Comparison of ENCODE assay signal across 8 cellular contexts in the genomic region with DNA sequence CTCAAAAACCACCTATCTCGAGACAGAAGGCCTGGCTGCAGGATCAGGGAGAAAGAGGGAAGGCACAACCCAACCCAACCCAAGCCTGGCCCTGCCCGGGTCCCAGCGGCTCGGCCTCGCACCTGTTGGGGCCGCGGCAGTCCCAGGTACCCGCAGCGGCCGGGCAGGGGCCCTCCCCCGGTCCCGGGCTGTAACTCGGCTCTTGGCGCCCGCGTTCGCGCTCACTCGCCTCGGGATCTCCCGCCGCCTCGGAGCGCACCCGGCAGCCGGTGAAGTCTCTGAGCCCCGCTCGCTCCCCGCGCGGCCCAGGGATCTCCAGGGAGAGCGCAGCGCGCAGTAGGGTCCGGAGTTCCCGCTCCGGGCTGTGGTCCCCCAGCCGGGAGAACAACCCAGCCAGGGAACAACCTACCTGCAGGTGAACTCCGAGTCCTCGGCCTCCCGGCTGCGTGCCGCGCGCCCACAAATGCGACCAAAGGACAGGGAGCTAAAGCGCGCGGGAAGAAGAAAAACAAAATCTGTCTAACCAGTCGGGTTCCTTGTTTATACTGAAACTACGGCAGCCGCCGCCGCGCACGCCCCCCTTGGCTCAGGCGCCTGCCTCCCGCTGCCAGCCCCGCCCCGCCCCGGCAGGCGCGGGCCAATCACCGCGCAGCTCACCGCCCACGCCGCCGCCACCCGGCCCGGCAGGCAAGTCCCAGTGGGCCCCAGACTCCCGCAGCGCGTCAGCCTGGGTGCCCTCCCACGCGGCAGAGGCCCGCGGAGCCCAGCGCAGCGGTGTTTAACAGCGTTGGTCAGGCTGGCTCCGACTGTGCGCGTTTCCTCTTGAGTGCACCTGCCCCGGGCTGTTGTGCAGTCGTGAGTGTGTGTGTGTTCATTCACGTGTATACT. TPM values are rescaled to one million over a fixed set of nuclear protein-coding genes. Genes with fewer than 3 reads are reported as not detected.
A peak's percentile ranks its signal among the peaks of the same experiment; 100 is the strongest.
DNase-seq lines count a peak whose midpoint lies in the region; ATAC-seq and TF ChIP-seq lines count a peak whose summit lies in the region.

A gene (minus strand): TSS at position 547 of the 888 bp plus-strand sequence. CDS start 12,399 bp downstream, outside the sequence.

- no peak for TF ChIP-seq RAD21 in SK-N-SH (IDR thresholded peaks at IDR 0.05; ENCODE audit: low read length)

- TF ChIP-seq CTCF in HFFc6 (IDR thresholded peaks at IDR 0.05) (no peak), NB4 (IDR thresholded peaks at IDR 0.05; ENCODE audit: low read depth, low read length) (no peak), SK-N-SH (IDR thresholded peaks at IDR 0.05) (no peak), glutamatergic neuron (IDR thresholded peaks at IDR 0.05; ENCODE audit: partially characterized antibody, unreplicated experiment) (no peak), omental fat pad (IDR thresholded peaks at IDR 0.05) (no peak), suprapubic skin (IDR thresholded peaks at IDR 0.05) (peak in 1 of 2 donors; percentile 3)

- no peak within 1 kb of the TSS for H3K27ac ChIP-seq in SK-N-SH (ENCODE audit: low read depth in 2 of 2, low read length in 1 of 2)
- peak within 1 kb of the TSS; percentile 98 for H3K27ac ChIP-seq in suprapubic skin

- H3K4me3 ChIP-seq in NB4 (ENCODE audit: low read depth, low read length) (peak within 1 kb of the TSS; percentile 51), SK-N-SH (ENCODE audit: low read depth in 2 of 2, low read length in 1 of 2) (peak within 1 kb of the TSS; percentile 50 to 62), suprapubic skin (peak within 1 kb of the TSS; percentile 98)

- H3K9me3 Mint-ChIP-seq in HFFc6 (no peaks in the 10 kb centered on the region), glutamatergic neuron (ENCODE audit: unreplicated experiment) (peaks cover 8% of the 10 kb centered on the region)
- H3K9me3 Mint-ChIP-seq in activated naive CD4-positive, alpha-beta T cell treated with anti-CD3 and anti-CD28 coated beads, Interleukin-2, amount 50 U/mL, for 24 hours: no peaks in the 10 kb centered on the region

- H3K4me2 ChIP-seq in SK-N-SH: peak within 1 kb of the TSS; percentile 85

- no peaks in the 10 kb centered on the region for H3K36me3 Mint-ChIP-seq in HFFc6 (ENCODE audit: low read depth)
- H3K36me3 Mint-ChIP-seq in activated naive CD4-positive, alpha-beta T cell treated with anti-CD3 and anti-CD28 coated beads, Interleukin-2, amount 50 U/mL, for 24 hours: no peaks in the 10 kb centered on the region
- H3K36me3 Mint-ChIP-seq in glutamatergic neuron (ENCODE audit: unreplicated experiment): peaks cover 5% of the 10 kb centered on the region

- H3K9me3 ChIP-seq in SK-N-SH (no peaks in the 10 kb centered on the region), suprapubic skin (no peaks in the 10 kb centered on the region)

- POLR2A ChIA-PET in SK-N-SH (lab: Yijun Ruan, JAX): no interaction called here

- H2AFZ ChIP-seq in SK-N-SH (ENCODE audit: low read depth): peak within 1 kb of the TSS; percentile 82; the same call in 1 of the 2 replicates

- H3K9me2 ChIP-seq in SK-N-SH: no peaks in the 10 kb centered on the region

- H3K4me1 ChIP-seq in SK-N-SH (ENCODE audit: control insufficient read depth in 1 of 2, insufficient read depth in 2 of 2, low read depth in 1 of 2, low read length in 1 of 2) (no peaks in the 10 kb centered on the region; a peak in 1 of 4 replicates), suprapubic skin (peaks cover 45% of the 10 kb centered on the region)

- H3K27ac Mint-ChIP-seq in HFFc6 (no peak within 1 kb of the TSS), glutamatergic neuron (ENCODE audit: unreplicated experiment) (peak within 1 kb of the TSS; percentile 94)
- H3K27ac Mint-ChIP-seq in activated naive CD4-positive, alpha-beta T cell treated with anti-CD3 and anti-CD28 coated beads, Interleukin-2, amount 50 U/mL, for 24 hours: peak within 1 kb of the TSS; percentile 96

- peaks cover 57% of the 10 kb centered on the region for H3K27me3 ChIP-seq in SK-N-SH (ENCODE audit: insufficient read depth)
- H3K27me3 ChIP-seq in suprapubic skin: no peaks in the 10 kb centered on the region

- TF ChIP-seq EP300 in SK-N-SH (IDR thresholded peaks at IDR 0.05; ENCODE audit: borderline replicate concordance in 1 of 2, low read depth in 1 of 2, low read length in 1 of 2) (no peak), suprapubic skin (IDR thresholded peaks at IDR 0.05) (no peak)

- no peak within 1 kb of the TSS for H3K9ac ChIP-seq in SK-N-SH

- TF ChIP-seq POLR2A in NB4 (IDR thresholded peaks at IDR 0.05; ENCODE audit: extremely low read depth, insufficient read length) (no peak), suprapubic skin (IDR thresholded peaks at IDR 0.05) (peak; percentile 8 to 83)

- 3% methylated on average over 28 of the region's 87 CpGs for WGBS in SK-N-SH (ENCODE audit: low lambda C conversion rate)
- WGBS in suprapubic skin: 0% methylated on average over 5 of the region's 87 CpGs

- H3K4me1 Mint-ChIP-seq in HFFc6 (ENCODE audit: low read depth) (peaks cover 19% of the 10 kb centered on the region), glutamatergic neuron (ENCODE audit: low read depth, unreplicated experiment) (peaks cover 24% of the 10 kb centered on the region)
- peaks cover 47% of the 10 kb centered on the region for H3K4me1 Mint-ChIP-seq in activated naive CD4-positive, alpha-beta T cell treated with anti-CD3 and anti-CD28 coated beads, Interleukin-2, amount 50 U/mL, for 24 hours

- H3K27me3 Mint-ChIP-seq in HFFc6 (ENCODE audit: insufficient read depth) (peaks cover 10% of the 10 kb centered on the region), glutamatergic neuron (ENCODE audit: unreplicated experiment) (peaks cover 10% of the 10 kb centered on the region)
- H3K27me3 Mint-ChIP-seq in activated naive CD4-positive, alpha-beta T cell treated with anti-CD3 and anti-CD28 coated beads, Interleukin-2, amount 50 U/mL, for 24 hours: no peaks in the 10 kb centered on the region

- CTCF ChIA-PET in SK-N-SH (lab: Yijun Ruan, JAX): interaction anchor here (1.1 to 1.5 kb wide), 3 partner anchors 345 to 374 kb away, joined by 3 to 7 read pairs (median 5); no protein-coding TSS in a partner anchor

- H4K20me1 ChIP-seq in SK-N-SH (ENCODE audit: insufficient read depth): no peaks in the 10 kb centered on the region

- H3K79me2 ChIP-seq in SK-N-SH (ENCODE audit: insufficient read depth): no peaks in the 10 kb centered on the region

- peak within 1 kb of the TSS; percentile 78 for H3K4me3 Mint-ChIP-seq in HFFc6
- H3K4me3 Mint-ChIP-seq in activated naive CD4-positive, alpha-beta T cell treated with anti-CD3 and anti-CD28 coated beads, Interleukin-2, amount 50 U/mL, for 24 hours: peak within 1 kb of the TSS; percentile 95
- peak within 1 kb of the TSS; percentile 97 for H3K4me3 Mint-ChIP-seq in glutamatergic neuron (ENCODE audit: unreplicated experiment)

- H3K36me3 ChIP-seq in SK-N-SH (replicated peaks in 1 of 2; ENCODE audit: control insufficient read depth in 1 of 2, insufficient read depth in 2 of 2, low read length in 1 of 2): no peaks in the 10 kb centered on the region
- no peaks in the 10 kb centered on the region for H3K36me3 ChIP-seq in suprapubic skin

- H3F3A ChIP-seq in SK-N-SH (replicated peaks; ENCODE audit: insufficient read depth): no peaks in the 10 kb centered on the region

- ATAC-seq in omental fat pad (ENCODE audit: low FRiP score): peak; percentile 97

- DNase-seq in GDM1 (lab: John Stamatoyannopoulos, UW) (peak; percentile 89), HFFc6 (peak; percentile 23), NB4 (ENCODE audit: low read depth) (peak; percentile 91), SK-N-SH (peak; percentile 79), glutamatergic neuron (peak; percentile 84), omental fat pad (ENCODE audit: low spot score) (peak; percentile 64), suprapubic skin (ENCODE audit: low spot score in 2 of 2) (peak; percentile 91 to 93)

TF ChIP-seq in SK-N-SH, 30 proteins besides CTCF, POLR2A, EP300 and RAD21 (continues in another document):
- TF ChIP-seq TEAD4 (IDR thresholded peaks at IDR 0.05; ENCODE audit: borderline replicate concordance, insufficient read depth) (no peak), JUND (IDR thresholded peaks at IDR 0.05) (no peak), NRF1 (IDR thresholded peaks at IDR 0.05; ENCODE audit: low read depth, low read length) (no peak)
- TF ChIP-seq, protein P1, sequence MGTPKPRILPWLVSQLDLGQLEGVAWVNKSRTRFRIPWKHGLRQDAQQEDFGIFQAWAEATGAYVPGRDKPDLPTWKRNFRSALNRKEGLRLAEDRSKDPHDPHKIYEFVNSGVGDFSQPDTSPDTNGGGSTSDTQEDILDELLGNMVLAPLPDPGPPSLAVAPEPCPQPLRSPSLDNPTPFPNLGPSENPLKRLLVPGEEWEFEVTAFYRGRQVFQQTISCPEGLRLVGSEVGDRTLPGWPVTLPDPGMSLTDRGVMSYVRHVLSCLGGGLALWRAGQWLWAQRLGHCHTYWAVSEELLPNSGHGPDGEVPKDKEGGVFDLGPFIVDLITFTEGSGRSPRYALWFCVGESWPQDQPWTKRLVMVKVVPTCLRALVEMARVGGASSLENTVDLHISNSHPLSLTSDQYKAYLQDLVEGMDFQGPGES (IDR thresholded peaks at IDR 0.05; ENCODE audit: low read depth, low read length): no peak
- TF ChIP-seq, protein P2, sequence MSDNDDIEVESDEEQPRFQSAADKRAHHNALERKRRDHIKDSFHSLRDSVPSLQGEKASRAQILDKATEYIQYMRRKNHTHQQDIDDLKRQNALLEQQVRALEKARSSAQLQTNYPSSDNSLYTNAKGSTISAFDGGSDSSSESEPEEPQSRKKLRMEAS (IDR thresholded peaks at IDR 0.05; ENCODE audit: low read depth): no peak

RNA-seq across cellular contexts. Expression of the gene that starts here (rescaled TPM):
- total RNA-seq in HFFc6 (2021; fragmentation: NEBNext Ultra II Directional; extraction: Animal tissue kit (Norgen Biotek cat#: 25700)): not detected
- polyA plus RNA-seq in SK-N-SH (2012; rRNA removed): not detected in 2 replicates
- polyA plus RNA-seq in SK-N-SH (2012; cell fraction: cytosol; rRNA removed): not detected in 2 replicates
- polyA plus RNA-seq in SK-N-SH (2012; cell fraction: nucleus; rRNA removed): not detected in 2 replicates
- 108 TPM for total RNA-seq in glutamatergic neuron (ENCODE audit: unreplicated experiment)
- 10 to 100 TPM; 35.0 to 56.7 (median 50.2) TPM for total RNA-seq in omental fat pad
- 100 to 1,000 TPM in 1 of 4 donors, 10 to 100 TPM in 3; 32.4 to 106 (median 63.0) TPM for total RNA-seq in suprapubic skin

Comparison
In these comparisons a context has a peak if more than half of its experiments do, and no peak if none do; other contexts are left out.
1. RNA of the gene that starts here (total RNA-seq): 108 TPM in glutamatergic neuron (single experiment), 32.4 to 106 TPM in suprapubic skin and 35.0 to 56.7 TPM in omental fat pad; not detected in HFFc6; every median in the first group is over 10 times any median in the second.
2. Peak in DNase-seq in HFFc6; RNA of the gene not detected or under 1 TPM.
3. Peak in DNase-seq, H3K4me3 ChIP-seq and H3K4me2 ChIP-seq in SK-N-SH; RNA of the gene not detected or under 1 TPM.
4. DNase-seq: peak in every context shown above with its lines; median percentile 92 in suprapubic skin; 91 in NB4; 89 in GDM1; 84 in glutamatergic neuron; 79 in SK-N-SH; 64 in omental fat pad; 23 in HFFc6.
5. Peak in every context shown above with its lines, with median percentiles within 50 percentile points of each other: H3K4me3 Mint-ChIP-seq and H3K4me3 ChIP-seq.